Comparison of ENCODE assay signal across 16 cellular contexts in the genomic region with DNA sequence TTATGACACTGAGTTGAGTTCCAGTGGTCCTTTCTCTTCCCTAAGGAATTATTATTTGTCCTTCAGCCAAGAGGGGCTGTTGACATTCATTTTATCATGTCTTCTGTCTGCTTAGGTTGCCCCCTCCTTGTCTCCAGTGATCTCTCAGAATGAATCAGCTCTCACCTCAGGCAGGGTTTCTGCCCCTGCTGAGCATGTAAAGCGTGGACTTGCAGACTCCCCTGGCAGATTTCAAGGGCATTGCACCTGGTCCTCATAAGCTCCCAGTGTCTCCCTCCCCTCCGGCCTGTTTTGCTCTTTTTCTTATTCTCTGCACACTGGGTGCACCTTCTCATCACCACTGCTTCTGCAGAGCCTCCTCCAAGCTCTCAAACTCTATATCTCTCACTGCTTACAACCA.
DNase-seq lines count a peak whose midpoint lies in the region; ATAC-seq and TF ChIP-seq lines count a peak whose summit lies in the region.
"Had no signal": no experiment of that assay in that cellular context is flagged by ENCODE, and none has a peak within 500 bp of the region (broad histone marks: within the 10 kb centered on the region; RNA-seq: fewer than 3 reads in every experiment).

No MANE protein-coding gene starts in this region.

- H3K27ac ChIP-seq in heart right ventricle (peak overlapping the region in 7 of 10 donors; percentile 3 to 66 (median 26)), transverse colon (peak overlapping the region in 3 of 4 donors; percentile 14 to 24 (median 17)), caudate nucleus (ENCODE audit: low read depth, low read length) (no peak overlapping the region)
- H3K27ac ChIP-seq: A549 had no signal

- H3K9me3 ChIP-seq in heart right ventricle (no peaks in the 10 kb centered on the region), transverse colon (no peaks in the 10 kb centered on the region)
- H3K9me3 ChIP-seq: A549, SJCRH30 had no signal

- 86 to 88% methylated on average over 2 of the region's 2 CpGs for WGBS in heart right ventricle, 2 donors
- WGBS in transverse colon (ENCODE audit: low coverage in 1 of 2), 2 donors, result 65% methylated on average over 2 of the region's 2 CpGs; no CpG with 5 or more reads in 1 of the 2 donors

- intact Hi-C loops in heart right ventricle (cut with DNase I), result no loop called here
- intact Hi-C loops in left cardiac atrium (cut with DNase I), result no loop called here
- intact Hi-C loops in transverse colon (cut with DNase I; ENCODE audit: low total_unique reads), result no loop called here

- in situ Hi-C loops in transverse colon (cut with MboI; ENCODE audit: low pct_ligation_motif_present in 1 of 4, low pct_unique_long_range_greater_than_20kb in 1 of 4, low sequenced_read_pairs in 3 of 4), result no loop called here

- no peak overlapping the region for H3K4me3 ChIP-seq in heart right ventricle
- H3K4me3 ChIP-seq in transverse colon, result no peak overlapping the region
- H3K4me3 ChIP-seq: A549 had no signal

- no peak for TF ChIP-seq CTCF in heart right ventricle (IDR thresholded peaks at IDR 0.05)
- TF ChIP-seq CTCF in transverse colon (IDR thresholded peaks at IDR 0.05), result no peak

- no peak for TF ChIP-seq POLR2A in transverse colon (IDR thresholded peaks at IDR 0.05)

- ATAC-seq in heart right ventricle (no peak), left cardiac atrium (no peak), HG03342 (IDR thresholded peaks at IDR 0.05; ENCODE audit: unreplicated experiment) (no peak)
- ATAC-seq: A549, PC-3 had no signal

- H3K27me3 ChIP-seq in heart right ventricle, result no peaks in the 10 kb centered on the region
- H3K27me3 ChIP-seq in transverse colon, result no peaks in the 10 kb centered on the region
- H3K27me3 ChIP-seq: SJCRH30 had no signal

- no peak for DNase-seq in heart right ventricle
- no peak for DNase-seq in left cardiac atrium
- DNase-seq in SK-N-DZ (ENCODE audit: low spot score), result peak; percentile 4
- peak; percentile 9 for DNase-seq in iPS-NIHi11 (ENCODE audit: low spot score)
- DNase-seq in transverse colon, result no peak
- DNase-seq in NCI-H510A treated with DMSO at 0.1 percent for 48 hours (lab: John Stamatoyannopoulos, UW), result no peak
- no peak for DNase-seq in caudate nucleus (lab: John Stamatoyannopoulos, UW)
- DNase-seq: DMS 273 treated with DMSO at 0.1 percent for 48 hours; NCI-H1417 treated with DMSO at 0.1 percent for 48 hours; NCI-H1930; NCI-H510A; NK-92 treated with Interleukin-12 subunit alpha and Interleukin-12 subunit beta, amount 100 ng/mL, for 24 hours; PC-3 had no signal

- TF ChIP-seq EP300 in transverse colon (IDR thresholded peaks at IDR 0.05; ENCODE audit: low read depth), result no peak

- H3K36me3 ChIP-seq in heart right ventricle, result no peaks in the 10 kb centered on the region
- no peaks in the 10 kb centered on the region for H3K36me3 ChIP-seq in transverse colon
- H3K36me3 ChIP-seq: SJCRH30 had no signal

- H3K4me1 ChIP-seq in heart right ventricle (peaks cover 0 to 50% (median 12%) of the 10 kb centered on the region in 9 donors), transverse colon (peaks cover 0 to 12% (median 0%) of the 10 kb centered on the region in 4 donors)
- H3K4me1 ChIP-seq: A549 had no signal

Comparison
In these comparisons a context has a peak if more than half of its experiments do, and no peak if none do; other contexts are left out.
1. DNase-seq: peak in SK-N-DZ (single experiment) and iPS-NIHi11 (single experiment); none in heart right ventricle (0 of 2), left cardiac atrium (single experiment), transverse colon (single experiment), NCI-H510A treated with DMSO at 0.1 percent for 48 hours (single experiment) and caudate nucleus (0 of 61).